In genomic region chr19:33329727-33330126, GRCh38 we compare ENCODE assay signal across 24 cellular contexts. TPM values are rescaled to one million over a fixed set of nuclear protein-coding genes. Genes with fewer than 3 reads are reported as not detected.
A peak's percentile ranks its signal among the peaks of the same experiment; 100 is the strongest.
DNase-seq lines count a peak whose midpoint lies in the region; ATAC-seq and FAIRE-seq lines count a peak whose summit lies in the region.
"Had no signal": no experiment of that assay in that cellular context is flagged by ENCODE, and none has a peak within 500 bp of the region (broad histone marks: within the 10 kb centered on the region; RNA-seq: fewer than 3 reads in every experiment).

No MANE protein-coding gene starts in this region.

- DNase-seq in SIG-M5 treated with dmso at 0.1 percent for 504 hours (lab: John Stamatoyannopoulos, UW; ENCODE audit: unreplicated experiment) = peak; percentile 73
- no peak for DNase-seq in SIG-M5 (lab: John Stamatoyannopoulos, UW)
- DNase-seq in KBM-7 = peak; percentile 48
- DNase-seq in NOMO-1 treated with DMSO at 0.1 percent for 48 hours (lab: John Stamatoyannopoulos, UW; ENCODE audit: unreplicated experiment) = peak; percentile 28
- DNase-seq in central memory CD8-positive, alpha-beta T cell (ENCODE audit: low spot score in 2 of 2) = no peak
- no peak for DNase-seq in retina
- no peak for DNase-seq in occipital lobe (lab: John Stamatoyannopoulos, UW)
- no peak for DNase-seq in RCC 7860 (ENCODE audit: low spot score)
- DNase-seq: Caco-2; CD4-positive, alpha-beta T cell; EL; NCI-H1048; NCI-H1436; NCI-H1930; NCI-H2171; NCI-H446; NCI-H69; PC-9; T-cell had no signal

- H3K4me3 Mint-ChIP-seq in central memory CD8-positive, alpha-beta T cell = no peak overlapping the region
- H3K4me3 Mint-ChIP-seq: B cell; CD4-positive, alpha-beta T cell; GM23338; T-cell had no signal

- peak overlapping the region; percentile 9 for H3K27ac Mint-ChIP-seq in central memory CD8-positive, alpha-beta T cell (ENCODE audit: low read depth)
- H3K27ac Mint-ChIP-seq: B cell; CD4-positive, alpha-beta T cell; GM23338; T-cell had no signal

- no peaks in the 10 kb centered on the region for H3K4me1 Mint-ChIP-seq in central memory CD8-positive, alpha-beta T cell
- H3K4me1 Mint-ChIP-seq: T-cell had no signal

- in situ Hi-C loops in KBM-7 (cut with MboI; ENCODE audit: low pct_unique_long_range_greater_than_20kb, low sequenced_read_pairs) = no loop called here

- H3K36me3 Mint-ChIP-seq in central memory CD8-positive, alpha-beta T cell (ENCODE audit: insufficient read depth) = no peaks in the 10 kb centered on the region
- H3K36me3 Mint-ChIP-seq: T-cell had no signal

- no peak for ATAC-seq in central memory CD8-positive, alpha-beta T cell (replicated peaks; ENCODE audit: extremely low read depth, poor library complexity, severe bottlenecking)
- ATAC-seq: GM23338, HCT116, T-cell had no signal

- no peaks in the 10 kb centered on the region for H3K9me3 Mint-ChIP-seq in central memory CD8-positive, alpha-beta T cell
- H3K9me3 Mint-ChIP-seq: CD4-positive, alpha-beta T cell had no signal

- FAIRE-seq in RCC 7860 (lab: Jason Lieb, UNC) = no peak
- FAIRE-seq: GM12891, GM18507 had no signal

- H3K27me3 Mint-ChIP-seq in central memory CD8-positive, alpha-beta T cell = peaks cover 37% of the 10 kb centered on the region

RNA-seq across cellular contexts. Expression of gene CEBPA, which starts 27.4 kb away (rescaled TPM):
- total RNA-seq in occipital lobe = 2.8 TPM

RNA-seq across cellular contexts. Expression of gene CEBPG, which starts 43.8 kb away (rescaled TPM):
- total RNA-seq in occipital lobe = 57.2 TPM

Comparison
In these comparisons a context has a peak if more than half of its experiments do, and no peak if none do; other contexts are left out.
1. DNase-seq: peak in SIG-M5 treated with dmso at 0.1 percent for 504 hours (single experiment), KBM-7 (single experiment) and NOMO-1 treated with DMSO at 0.1 percent for 48 hours (single experiment); none in SIG-M5 (single experiment), central memory CD8-positive, alpha-beta T cell (0 of 2), retina (single experiment), occipital lobe (single experiment) and RCC 7860 (single experiment).